34 cellular contexts compared by ENCODE assay signal in the genomic region with DNA sequence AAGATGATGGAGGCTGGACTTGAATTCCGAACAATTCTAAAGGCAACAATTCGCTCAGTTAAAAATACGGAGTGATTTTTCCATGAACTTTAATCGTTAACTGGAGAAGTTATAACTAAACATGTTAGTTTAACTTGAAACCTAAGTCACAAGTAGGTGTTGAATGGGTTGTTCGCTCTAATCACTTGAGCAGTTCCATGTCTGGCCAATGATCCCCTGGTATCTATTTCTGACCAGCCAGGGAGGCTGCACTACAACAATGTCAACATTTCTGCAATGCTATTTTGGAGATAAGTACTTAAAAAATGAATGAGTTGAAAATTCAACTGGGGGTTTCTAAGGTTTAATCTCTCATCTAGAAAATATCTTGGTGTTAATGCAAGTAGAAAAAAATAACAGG.
"Had no signal": no experiment of that assay in that cellular context is flagged by ENCODE, and none has a peak within 500 bp of the region (broad histone marks: within the 10 kb centered on the region; RNA-seq: fewer than 3 reads in every experiment).

No MANE protein-coding gene starts in this region.

- H3K4me3 ChIP-seq: MG63 had no signal

- H3K27me3 ChIP-seq: MG63 had no signal

- DNase-seq: Karpas-422, Kasumi-1, KBM-7, KG1, MG63, MM.1S, MV-4-11, NCI-H1048, NCI-H1092, NCI-H1092 treated with DMSO at 0.1 percent for 48 hours, NCI-H1105, NCI-H1105 treated with DMSO at 0.1 percent for 48 hours, NCI-H1417, NCI-H1417 treated with DMSO at 0.1 percent for 48 hours, NCI-H1436, NCI-H1436 treated with DMSO at 0.1 percent for 48 hours, NCI-H146, NCI-H1694, NCI-H1694 treated with DMSO at 0.1 percent for 48 hours, NCI-H187, NCI-H187 treated with DMSO at 0.1 percent for 48 hours, NCI-H2029, NCI-H2029 treated with DMSO at 0.1 percent for 48 hours, NCI-H2081, NCI-H2081 treated with DMSO at 0.1 percent for 48 hours, NCI-H2107, NCI-H2171, NCI-H2171 treated with DMSO at 0.1 percent for 48 hours, NCI-H2227 treated with DMSO at 0.1 percent for 48 hours, NCI-H226, NCI-H345, NCI-H446, NCI-H446 treated with DMSO at 0.1 percent for 48 hours had no signal

- H3K36me3 ChIP-seq: MG63 had no signal

- H3K9me3 ChIP-seq: MG63 had no signal

- H3K27ac ChIP-seq: KMS-11 had no signal
